Comparison of ENCODE assay signal across 9 cellular contexts in genomic region chr18:79465392-79465991, GRCh38.
DNase-seq lines count a peak whose midpoint lies in the region; ATAC-seq, FAIRE-seq and TF ChIP-seq lines count a peak whose summit lies in the region.
"Had no signal": no experiment of that assay in that cellular context is flagged by ENCODE, and none has a peak within 500 bp of the region (broad histone marks: within the 10 kb centered on the region; RNA-seq: fewer than 3 reads in every experiment).

No MANE protein-coding gene starts in this region.

- no peak overlapping the region for H2BK120ac ChIP-seq in H1 (replicated peaks; ENCODE audit: low read depth, low read length)

- H2BK12ac ChIP-seq in H1 (ENCODE audit: low read depth, low read length), result no peak overlapping the region

- no peaks in the 10 kb centered on the region for H3K23me2 ChIP-seq in H1 (ENCODE audit: low read depth, low read length)

- H3K9ac ChIP-seq in H1 (replicated peaks in 1 of 4; ENCODE audit: extremely low read depth in 1 of 4, low read depth in 3 of 4, low read length in 3 of 4), result no peak overlapping the region

- H3K4me2 ChIP-seq in H1 (ENCODE audit: insufficient read depth in 1 of 2, low read depth in 2 of 2, low read length in 2 of 2), result peak overlapping the region in 1 of 2 experiments; percentile 9; a peak in 1 of 4 replicates

- H3K9me3 Mint-ChIP-seq in Calu3 (ENCODE audit: low read depth, unreplicated experiment), result no peaks in the 10 kb centered on the region

- H3K9me3 ChIP-seq in H1 (ENCODE audit: insufficient read depth in 2 of 2, low read depth in 1 of 2, low read length in 1 of 2), result no peaks in the 10 kb centered on the region
- H3K9me3 ChIP-seq in spleen, result no peaks in the 10 kb centered on the region
- H3K9me3 ChIP-seq: neutrophil had no signal

- no TSS peak for BruUV-seq in Calu3 (replicated peaks; lab: Mats Ljungman, UMichigan)

- H4K5ac ChIP-seq in H1 (ENCODE audit: insufficient read length, low read depth, low read length), result peak overlapping the region; percentile 6

- POLR2A ChIA-PET in H1 (lab: Charles Lee; ENCODE audit: partially characterized antibody), result no interaction called here

- no peaks in the 10 kb centered on the region; the same call in 1 of the 2 replicates for H3K79me1 ChIP-seq in H1 (ENCODE audit: low read depth, low read length)

- CTCF ChIA-PET in H1 (lab: Charles Lee; ENCODE audit: partially characterized antibody) (interaction anchor here (0.8 kb wide), 1 partner anchor 83 kb away, joined by 3 read pairs; no protein-coding TSS in a partner anchor), Calu3 (lab: Charles Lee) (no interaction called here)

- peak; percentile 75 for ATAC-seq in HG03280 (IDR thresholded peaks at IDR 0.05; ENCODE audit: unreplicated experiment)
- no peak for ATAC-seq in omental fat pad (ENCODE audit: low FRiP score)

- H4K8ac ChIP-seq in H1 (ENCODE audit: extremely low read depth, insufficient read depth, low read length), result no peak overlapping the region

- H3K36me3 Mint-ChIP-seq in Calu3 (ENCODE audit: insufficient read depth, unreplicated experiment), result peaks cover 9% of the 10 kb centered on the region

- H3K4ac ChIP-seq in H1 (replicated peaks; ENCODE audit: insufficient read length, low read depth, low read length), result no peak overlapping the region

- TF ChIP-seq EP300 in H1 (IDR thresholded peaks at IDR 0.05; ENCODE audit: borderline replicate concordance in 1 of 2, low read depth in 2 of 2, low read length in 2 of 2), result no peak

- H4K91ac ChIP-seq in H1 (replicated peaks; ENCODE audit: insufficient read length, low read length), result no peak overlapping the region

- H3K23ac ChIP-seq in H1 (ENCODE audit: insufficient read length), result no peak overlapping the region

- TF ChIP-seq POLR2A in H1 (IDR thresholded peaks at IDR 0.05; ENCODE audit: control extremely low read depth in 1 of 2, low read depth in 2 of 2, low read length in 2 of 2) (no peak), spleen (IDR thresholded peaks at IDR 0.05) (no peak)

- no peak overlapping the region for H3K56ac ChIP-seq in H1 (replicated peaks; ENCODE audit: insufficient read length, low read depth, low read length)

- H3K4me1 Mint-ChIP-seq in Calu3 (ENCODE audit: low read depth, unreplicated experiment), result no peaks in the 10 kb centered on the region

- FAIRE-seq in GM19239 (lab: Jason Lieb, UNC), result peak; percentile 96
- FAIRE-seq in H1 (lab: Jason Lieb, UNC), result no peak

- peak; percentile 47 for DNase-seq in AG10803 (ENCODE audit: low read depth)
- peak; percentile 84 for DNase-seq in GM19239 (ENCODE audit: insufficient read length, low spot score)
- DNase-seq in H1 (ENCODE audit: low read depth in 1 of 2, low spot score in 2 of 2), result peak in 1 of 2 experiments; percentile 67
- DNase-seq in spleen, result peak; percentile 92
- DNase-seq in Calu3, result no peak
- DNase-seq in H4 (ENCODE audit: low spot score), result no peak
- DNase-seq in omental fat pad (ENCODE audit: low spot score), result no peak

- no peak overlapping the region for H3K27ac Mint-ChIP-seq in Calu3 (ENCODE audit: unreplicated experiment)

- H3K27me3 Mint-ChIP-seq in Calu3 (ENCODE audit: unreplicated experiment), result no peaks in the 10 kb centered on the region

- no peak overlapping the region for H3K27ac ChIP-seq in H1 (ENCODE audit: low read depth, low read length)
- H3K27ac ChIP-seq in spleen, result peak overlapping the region; percentile 51 to 92 (median 82)
- H3K27ac ChIP-seq: neutrophil had no signal

- no peaks in the 10 kb centered on the region for H4K20me1 ChIP-seq in H1 (replicated peaks in 1 of 2; ENCODE audit: control insufficient read depth in 1 of 2, insufficient read depth in 2 of 2, low read length in 2 of 2)

- H3K4me1 ChIP-seq in H1 (replicated peaks in 1 of 4; ENCODE audit: control insufficient read depth in 3 of 4, insufficient read depth in 4 of 4, low read length in 3 of 4) (peaks cover 0 to 17% (median 12%) of the 10 kb centered on the region in 4 experiments; a peak in 6 of 7 replicates), spleen (peaks cover 2 to 77% (median 41%) of the 10 kb centered on the region in 6 donors)

- no peak overlapping the region for H2BK5ac ChIP-seq in H1 (ENCODE audit: low read depth, low read length)

- peak overlapping the region; percentile 93; the same call in 1 of the 2 replicates for H2AFZ ChIP-seq in H1 (ENCODE audit: low read length)

- H3K4me3 ChIP-seq in AG10803 (ENCODE audit: low read length) (peak overlapping the region; percentile 31), H1 (ENCODE audit: extremely low read depth in 1 of 4, insufficient read depth in 2 of 4, low read depth in 3 of 4, low read length in 4 of 4) (no peak overlapping the region), spleen (peak overlapping the region in 5 of 8 donors; percentile 10 to 64 (median 24))

- intact Hi-C loops in spleen (cut with DNase I; ENCODE audit: low total_unique reads), result no loop called here
- intact Hi-C loops in Calu3 (cut with micrococcal nuclease; ENCODE audit: unreplicated experiment), result no loop called here

- no peak overlapping the region for H3K4me3 Mint-ChIP-seq in Calu3 (ENCODE audit: low read depth, unreplicated experiment)

- H3K79me2 ChIP-seq in H1 (ENCODE audit: control insufficient read depth in 1 of 2, insufficient read depth in 2 of 2, low read length in 2 of 2), result no peaks in the 10 kb centered on the region

- no peak overlapping the region for H2AK5ac ChIP-seq in H1 (ENCODE audit: low read depth, low read length)

- no peak overlapping the region for H2BK20ac ChIP-seq in H1 (ENCODE audit: low read length)

- no peak overlapping the region for H3K18ac ChIP-seq in H1 (ENCODE audit: extremely low read depth, low read length)

- H3K36me3 ChIP-seq in H1 (ENCODE audit: control insufficient read depth in 2 of 4, insufficient read depth in 4 of 4, low read length in 3 of 4) (no peaks in the 10 kb centered on the region; a peak in 1 of 8 replicates), spleen (peaks cover 0 to 99% (median 50%) of the 10 kb centered on the region in 6 donors)

- H3K14ac ChIP-seq in H1 (ENCODE audit: insufficient read length), result no peak overlapping the region

- 67% methylated on average over 17 of the region's 26 CpGs; no CpG with 5 or more reads in 1 of the 2 experiments for WGBS in H1 (ENCODE audit: extremely low coverage in 1 of 2, insufficient coverage in 1 of 2, insufficient read length in 1 of 2, insufficient replicate concordance in 2 of 2, low coverage in 1 of 2, low lambda C conversion rate in 2 of 2, missing lambda C conversion rate in 1 of 2), 2 experiments
- WGBS in spleen, 5 donors, result 48 to 71% (median 59%) methylated on average over 21 to 26 of the region's 26 CpGs

- no peak for TF ChIP-seq RAD21 in H1 (IDR thresholded peaks at IDR 0.05 in 1 of 2, conservative IDR thresholded peaks at IDR 0.05 in 1 of 2; ENCODE audit: low read depth in 2 of 2, low read length in 2 of 2)

- H2BK15ac ChIP-seq in H1 (ENCODE audit: low read length), result no peak overlapping the region

- TF ChIP-seq CTCF in AG10803 (conservative IDR thresholded peaks at IDR 0.05; ENCODE audit: low read length) (no peak; the same call in 1 of the 2 replicates), H1 (IDR thresholded peaks at IDR 0.05; ENCODE audit: control extremely low read depth in 1 of 3, insufficient read depth in 1 of 3, low read depth in 1 of 3, low read length in 3 of 3) (no peak), spleen (IDR thresholded peaks at IDR 0.05 in 8 of 11, conservative IDR thresholded peaks at IDR 0.05 in 3 of 11) (no peak), Calu3 (IDR thresholded peaks at IDR 0.05; ENCODE audit: unreplicated experiment) (no peak), omental fat pad (IDR thresholded peaks at IDR 0.05) (no peak)

- no peaks in the 10 kb centered on the region for H3K27me3 ChIP-seq in H1 (replicated peaks in 1 of 4; ENCODE audit: control insufficient read depth in 3 of 4, extremely low read depth in 1 of 4, insufficient read depth in 3 of 4, low read length in 3 of 4)
- no peaks in the 10 kb centered on the region for H3K27me3 ChIP-seq in spleen (replicated peaks in 1 of 7)
- H3K27me3 ChIP-seq: neutrophil had no signal

TF ChIP-seq in H1, 55 proteins besides CTCF, POLR2A, EP300 and RAD21:
- no peak for TF ChIP-seq KDM5A (IDR thresholded peaks at IDR 0.05; ENCODE audit: low read length)
- 0 out of 2 replicates have a peak, but pooled peaks have one; percentile 6 for TF ChIP-seq MAX (IDR thresholded peaks at IDR 0.05)

Comparison
In these comparisons a context has a peak if more than half of its experiments do, and no peak if none do; other contexts are left out.
1. DNase-seq: peak in AG10803 (single experiment), GM19239 (single experiment) and spleen (single experiment); none in Calu3 (single experiment), H4 (single experiment) and omental fat pad (single experiment).
2. H3K4me3 ChIP-seq: peak in AG10803 (single experiment) and spleen (5 of 8); none in H1 (0 of 4).